In genomic region chr17:48644910-48645557, GRCh38 we compare ENCODE assay signal across 19 cellular contexts. TPM values are rescaled to one million over a fixed set of nuclear protein-coding genes. Genes with fewer than 3 reads are reported as not detected.
A peak's percentile ranks its signal among the peaks of the same experiment; 100 is the strongest.
DNase-seq lines count a peak whose midpoint lies in the region; ATAC-seq and TF ChIP-seq lines count a peak whose summit lies in the region.
"Had no signal": no experiment of that assay in that cellular context is flagged by ENCODE, and none has a peak within 500 bp of the region (broad histone marks: within the 10 kb centered on the region; RNA-seq: fewer than 3 reads in every experiment).

No MANE protein-coding gene starts in this region.

- peaks cover 34% of the 10 kb centered on the region for H4K20me1 ChIP-seq in GM23338 (replicated peaks; ENCODE audit: insufficient read depth)

- no peak overlapping the region for H3K4me2 ChIP-seq in GM23338

- H3K4me1 ChIP-seq in GM23338 (ENCODE audit: insufficient read depth) (peaks cover 25% of the 10 kb centered on the region), colonic mucosa (no peaks in the 10 kb centered on the region)

- no peaks in the 10 kb centered on the region for H3K9me2 ChIP-seq in GM23338 (ENCODE audit: insufficient read depth)

- H3K4me3 ChIP-seq in AG10803 (ENCODE audit: low read length) (peak overlapping the region; percentile 67), GM23338 (no peak overlapping the region), colonic mucosa (peak overlapping the region; percentile 50)
- H3K4me3 ChIP-seq: right atrium auricular region had no signal

- TF ChIP-seq CTCF in AG10803 (conservative IDR thresholded peaks at IDR 0.05; ENCODE audit: low read length) (no peak), GM23338 (conservative IDR thresholded peaks at IDR 0.05; ENCODE audit: low read depth in 2 of 2) (no peak), colonic mucosa (IDR thresholded peaks at IDR 0.05) (no peak), natural killer cell (IDR thresholded peaks at IDR 0.05) (no peak)

- H3K27ac ChIP-seq in GM23338 (ENCODE audit: low read depth) (no peak overlapping the region), colonic mucosa (peak overlapping the region; percentile 85)
- H3K27ac ChIP-seq: right atrium auricular region had no signal

- H3K27me3 Mint-ChIP-seq in GM23338 (ENCODE audit: insufficient read depth, low read depth, poor library complexity): peaks cover 100% of the 10 kb centered on the region
- peaks cover 58 to 71% of the 10 kb centered on the region in 2 donors for H3K27me3 Mint-ChIP-seq in natural killer cell (ENCODE audit: low read depth in 2 of 2)

- no peak overlapping the region; the same call in 2 of the 3 replicates for H3K4me3 Mint-ChIP-seq in GM23338
- H3K4me3 Mint-ChIP-seq in natural killer cell: peak overlapping the region; percentile 87

- DNase-seq in AG10803 (ENCODE audit: low read depth) (no peak), GM23338 (ENCODE audit: low spot score) (peak; percentile 3), colonic mucosa (peak; percentile 32), natural killer cell (no peak), COR-L47 (lab: John Stamatoyannopoulos, UW) (no peak)
- DNase-seq: activated CD8-positive, alpha-beta T cell treated with anti-CD3 and anti-CD28 coated beads for 36 hours; aorta; DMS 273 treated with DMSO at 0.1 percent for 48 hours; foreskin melanocyte; KG1; naive B cell; NCI-H1105; NCI-H774 had no signal

- H3K9ac ChIP-seq in colonic mucosa (ENCODE audit: low read depth in 2 of 2, low read length in 2 of 2): peak overlapping the region; percentile 86 to 93

- H3K36me3 Mint-ChIP-seq in GM23338 (ENCODE audit: low read depth): no peaks in the 10 kb centered on the region; the same call in 2 of the 3 replicates
- H3K36me3 Mint-ChIP-seq in natural killer cell: peaks cover 6% of the 10 kb centered on the region

- ATAC-seq in GM23338 (no peak), natural killer cell (no peak), GM21423 (IDR thresholded peaks at IDR 0.05; ENCODE audit: unreplicated experiment) (no peak), GM21360 (IDR thresholded peaks at IDR 0.05; ENCODE audit: unreplicated experiment) (no peak)
- no peak for ATAC-seq in activated CD4-positive, CD25-positive, alpha-beta regulatory T cell treated with anti-CD3 and anti-CD28 coated beads, Interleukin-2, amount 50 U/mL, for 24 hours
- ATAC-seq: activated CD8-positive, alpha-beta T cell treated with anti-CD3 and anti-CD28 coated beads for 36 hours; activated T-helper 17 cell treated with anti-CD3 and anti-CD28 coated beads, Interleukin-2, amount 50 U/mL, for 72 hours had no signal

- H3K36me3 ChIP-seq in GM23338 (ENCODE audit: insufficient read depth): no peaks in the 10 kb centered on the region; the same call in 1 of the 2 replicates
- H3K36me3 ChIP-seq in colonic mucosa: no peaks in the 10 kb centered on the region
- H3K36me3 ChIP-seq: right atrium auricular region had no signal

- H3F3A ChIP-seq in GM23338 (replicated peaks; ENCODE audit: low read depth): peaks cover 61% of the 10 kb centered on the region

- H3K9me3 Mint-ChIP-seq in GM23338 (no peaks in the 10 kb centered on the region; the same call in 2 of the 3 replicates), natural killer cell (no peaks in the 10 kb centered on the region)
- H3K9me3 Mint-ChIP-seq: activated CD8-positive, alpha-beta T cell treated with anti-CD3 and anti-CD28 coated beads for 36 hours; activated T-helper 17 cell treated with anti-CD3 and anti-CD28 coated beads, Interleukin-2, amount 50 U/mL, for 72 hours had no signal

- no peaks in the 10 kb centered on the region for H3K79me2 ChIP-seq in GM23338 (replicated peaks; ENCODE audit: insufficient read depth)

- intact Hi-C loops in colonic mucosa (cut with DNase I) (loop anchor here (5.0 kb wide), 1 partner anchor 77 kb away; the partner anchor contains the start of genes PRAC1 and PRAC2), natural killer cell (cut with micrococcal nuclease) (no loop called here)

- H3K27ac Mint-ChIP-seq in GM23338: no peak overlapping the region
- no peak overlapping the region for H3K27ac Mint-ChIP-seq in natural killer cell
- H3K27ac Mint-ChIP-seq: activated CD8-positive, alpha-beta T cell treated with anti-CD3 and anti-CD28 coated beads for 36 hours; activated T-helper 17 cell treated with anti-CD3 and anti-CD28 coated beads, Interleukin-2, amount 50 U/mL, for 72 hours had no signal

- H3K4me1 Mint-ChIP-seq in GM23338 (peaks cover 22% of the 10 kb centered on the region), natural killer cell (peaks cover 16 to 36% of the 10 kb centered on the region in 2 donors)

- no peaks in the 10 kb centered on the region for H3K9me3 ChIP-seq in colonic mucosa
- H3K9me3 ChIP-seq: right atrium auricular region had no signal

- H2AFZ ChIP-seq in GM23338: no peak overlapping the region

- H3K27me3 ChIP-seq in GM23338 (ENCODE audit: insufficient read depth) (peaks cover 100% of the 10 kb centered on the region), colonic mucosa (peaks cover 7% of the 10 kb centered on the region)

TF ChIP-seq in GM23338, 12 proteins besides CTCF, POLR2A, EP300 and RAD21 (continues in another document):
- no peak for TF ChIP-seq ETS1 (IDR thresholded peaks at IDR 0.05)

RNA-seq across cellular contexts. Expression of gene HOXB9, which starts 18.9 kb away (rescaled TPM):
- not detected in 2 replicates for total RNA-seq in GM23338 (2014; rRNA removed; shearing (Covaris generic))
- not detected in 2 replicates for polyA plus RNA-seq in GM23338 (2016; fragmentation: Nextera tagmentation; extraction: Ambion mirVana)
- total RNA-seq in colonic mucosa (10 to 100 TPM; 37.1 to 73.9 TPM), natural killer cell (1 to 10 TPM in 1 of 3 donors, under 1 TPM in 2; 0.12 to 1.0 (median 0.18) TPM)
- total RNA-seq: liver, right atrium auricular region had no signal
- polyA plus RNA-seq: liver had no signal

RNA-seq across cellular contexts. Expression of gene HOXB8, which starts 29.9 kb away (rescaled TPM):
- total RNA-seq in GM23338 (2014; rRNA removed; shearing (Covaris generic)): not detected in 2 replicates
- polyA plus RNA-seq in GM23338 (2016; fragmentation: Nextera tagmentation; extraction: Ambion mirVana): not detected in 2 replicates
- 1 to 10 TPM; 4.2 to 7.4 TPM for total RNA-seq in colonic mucosa
- not detected for total RNA-seq in natural killer cell
- total RNA-seq: activated CD8-positive, alpha-beta T cell treated with anti-CD3 and anti-CD28 coated beads for 36 hours; activated T-helper 17 cell treated with anti-CD3 and anti-CD28 coated beads, Interleukin-2, amount 50 U/mL, for 72 hours; liver; right atrium auricular region had no signal
- polyA plus RNA-seq: liver had no signal

RNA-seq across cellular contexts. Expression of gene HOXB7, which starts 34.2 kb away (rescaled TPM):
- total RNA-seq in GM23338 (2014; rRNA removed; shearing (Covaris generic)): not detected in 2 replicates
- not detected in 2 replicates for polyA plus RNA-seq in GM23338 (2016; fragmentation: Nextera tagmentation; extraction: Ambion mirVana)
- total RNA-seq in colonic mucosa (10 to 100 TPM; 25.9 to 31.4 TPM), natural killer cell (1 to 10 TPM in 1 of 3 donors, under 1 TPM in 2; 0.45 to 1.4 (median 0.97) TPM)

RNA-seq across cellular contexts. Expression of gene HOXB6, which starts 40.2 kb away (rescaled TPM):
- not detected in 2 replicates for total RNA-seq in GM23338 (2014; rRNA removed; shearing (Covaris generic))
- not detected in 2 replicates for polyA plus RNA-seq in GM23338 (2016; fragmentation: Nextera tagmentation; extraction: Ambion mirVana)
- 10 to 100 TPM; 30.0 to 71.0 TPM for total RNA-seq in colonic mucosa
- total RNA-seq in natural killer cell: not detected
- total RNA-seq: activated CD8-positive, alpha-beta T cell treated with anti-CD3 and anti-CD28 coated beads for 36 hours had no signal

RNA-seq across cellular contexts. Expression of gene HOXB5, which starts 51.5 kb away (rescaled TPM):
- not detected in 2 replicates for total RNA-seq in GM23338 (2014; rRNA removed; shearing (Covaris generic))
- not detected in 2 replicates for polyA plus RNA-seq in GM23338 (2016; fragmentation: Nextera tagmentation; extraction: Ambion mirVana)
- 10 to 100 TPM; 11.0 to 22.7 TPM for total RNA-seq in colonic mucosa
- total RNA-seq in natural killer cell: not detected
- total RNA-seq: activated CD8-positive, alpha-beta T cell treated with anti-CD3 and anti-CD28 coated beads for 36 hours; activated T-helper 17 cell treated with anti-CD3 and anti-CD28 coated beads, Interleukin-2, amount 50 U/mL, for 72 hours; right atrium auricular region had no signal

Comparison
In these comparisons a context has a peak if more than half of its experiments do, and no peak if none do; other contexts are left out.
1. DNase-seq: peak in GM23338 (single experiment) and colonic mucosa (single experiment); none in AG10803 (single experiment), natural killer cell (single experiment) and COR-L47 (single experiment).
2. RNA of gene HOXB9, which starts 18.9 kb away (total RNA-seq): 37.1 to 73.9 TPM in colonic mucosa; 0.12 to 1.0 TPM in natural killer cell and not detected in GM23338; every median in the first group is over 10 times any median in the second.
3. RNA of gene HOXB7, which starts 34.2 kb away (total RNA-seq): 25.9 to 31.4 TPM in colonic mucosa; 0.45 to 1.4 TPM in natural killer cell and not detected in GM23338; every median in the first group is over 10 times any median in the second.